In genomic region chr14:80624581-80624980, GRCh38 we compare ENCODE assay signal across 20 cellular contexts.
A peak's percentile ranks its signal among the peaks of the same experiment; 100 is the strongest.
DNase-seq lines count a peak whose midpoint lies in the region; ATAC-seq and TF ChIP-seq lines count a peak whose summit lies in the region.
"Had no signal": no experiment of that assay in that cellular context is flagged by ENCODE, and none has a peak within 500 bp of the region (broad histone marks: within the 10 kb centered on the region; RNA-seq: fewer than 3 reads in every experiment).

No MANE protein-coding gene starts in this region.

- H3K27me3 ChIP-seq in trophoblast cell (ENCODE audit: insufficient read depth, low read length): no peaks in the 10 kb centered on the region
- no peaks in the 10 kb centered on the region for H3K27me3 ChIP-seq in tibial artery
- H3K27me3 ChIP-seq: BLaER1 treated with 17β-estradiol and CSF1 and Interleukin-3, amounts not matched to agents 10 nM and 100 nM had no signal

- no peaks in the 10 kb centered on the region for H3K9me3 ChIP-seq in trophoblast cell (ENCODE audit: insufficient read depth, low read depth, low read length)
- no peaks in the 10 kb centered on the region for H3K9me3 ChIP-seq in tibial artery

- H2AFZ ChIP-seq in trophoblast cell (ENCODE audit: insufficient read depth, low read length, poor library complexity): no peak overlapping the region

- H2BK5ac ChIP-seq in trophoblast cell (ENCODE audit: low read depth, low read length, poor library complexity): no peak overlapping the region

- H3K27me3 Mint-ChIP-seq in HFFc6 (ENCODE audit: insufficient read depth): no peaks in the 10 kb centered on the region
- H3K27me3 Mint-ChIP-seq: B cell; CD4-positive, CD25-positive, alpha-beta regulatory T cell; CD8-positive, alpha-beta memory T cell had no signal

- peaks cover 13% of the 10 kb centered on the region; the same call in 1 of the 2 replicates for H3K9me3 Mint-ChIP-seq in HFFc6

- H2AK5ac ChIP-seq in trophoblast cell (ENCODE audit: low read length): no peak overlapping the region

- no peak overlapping the region for H4K8ac ChIP-seq in trophoblast cell (ENCODE audit: low read depth, low read length)

- H3K4me1 Mint-ChIP-seq in HFFc6 (ENCODE audit: low read depth): peaks cover 68% of the 10 kb centered on the region
- H3K4me1 Mint-ChIP-seq: B cell; CD8-positive, alpha-beta memory T cell had no signal

- no peak for TF ChIP-seq CTCF in HFFc6 (IDR thresholded peaks at IDR 0.05)
- TF ChIP-seq CTCF in choroid plexus epithelial cell (conservative IDR thresholded peaks at IDR 0.05; ENCODE audit: low read depth, low read length): no peak
- no peak for TF ChIP-seq CTCF in tibial artery (IDR thresholded peaks at IDR 0.05)

- no peak overlapping the region for H3K23ac ChIP-seq in trophoblast cell (ENCODE audit: low read length)

- no peak overlapping the region for H2BK120ac ChIP-seq in trophoblast cell (ENCODE audit: insufficient read depth, low read length, poor library complexity)

- no peak overlapping the region for H3K14ac ChIP-seq in trophoblast cell (ENCODE audit: low read length)

- intact Hi-C loops in tibial artery (cut with DNase I; ENCODE audit: low total_unique reads): no loop called here

- H2BK12ac ChIP-seq in trophoblast cell (ENCODE audit: low read length): no peak overlapping the region

- H3K4me1 ChIP-seq in trophoblast cell (ENCODE audit: control insufficient read depth in 1 of 2, insufficient read depth in 2 of 2, low read length in 2 of 2) (no peaks in the 10 kb centered on the region), tibial artery (no peaks in the 10 kb centered on the region)

- no peak overlapping the region for H4K12ac ChIP-seq in trophoblast cell (ENCODE audit: low read depth, low read length)

- H3K18ac ChIP-seq in trophoblast cell (ENCODE audit: low read length): no peak overlapping the region

- H3K4me3 ChIP-seq in choroid plexus epithelial cell (ENCODE audit: low read depth, low read length) (no peak overlapping the region), trophoblast cell (ENCODE audit: low read depth, low read length) (no peak overlapping the region), tibial artery (no peak overlapping the region)
- H3K4me3 ChIP-seq: BLaER1 treated with 17β-estradiol and CSF1 and Interleukin-3, amounts not matched to agents 10 nM and 100 nM; K562 had no signal

- ATAC-seq in GM21717 (IDR thresholded peaks at IDR 0.05; ENCODE audit: unreplicated experiment): no peak
- ATAC-seq: K562 had no signal

- no peak overlapping the region for H4K91ac ChIP-seq in trophoblast cell (ENCODE audit: low read depth, low read length)

- peak overlapping the region; percentile 4 for H3K27ac Mint-ChIP-seq in HFFc6
- H3K27ac Mint-ChIP-seq: B cell; CD4-positive, CD25-positive, alpha-beta regulatory T cell; H9 had no signal

- no peak overlapping the region for H3K27ac ChIP-seq in trophoblast cell (ENCODE audit: low read depth, low read length)
- no peak overlapping the region for H3K27ac ChIP-seq in tibial artery
- H3K27ac ChIP-seq: BLaER1 treated with 17β-estradiol and CSF1 and Interleukin-3, amounts not matched to agents 10 nM and 100 nM had no signal

- no peak overlapping the region for H3K9ac ChIP-seq in trophoblast cell (ENCODE audit: low read length)
- H3K9ac ChIP-seq: BLaER1 treated with 17β-estradiol and CSF1 and Interleukin-3, amounts not matched to agents 10 nM and 100 nM had no signal

- no peaks in the 10 kb centered on the region for H3K79me1 ChIP-seq in trophoblast cell (ENCODE audit: low read length)

- no peaks in the 10 kb centered on the region for H3K36me3 ChIP-seq in trophoblast cell (ENCODE audit: control insufficient read depth in 1 of 2, insufficient read depth in 2 of 2, low read length in 2 of 2)
- no peaks in the 10 kb centered on the region for H3K36me3 ChIP-seq in tibial artery
- H3K36me3 ChIP-seq: BLaER1 treated with 17β-estradiol and CSF1 and Interleukin-3, amounts not matched to agents 10 nM and 100 nM had no signal

- H3K4ac ChIP-seq in trophoblast cell (ENCODE audit: low read depth, low read length): no peak overlapping the region

- H3K36me3 Mint-ChIP-seq in HFFc6 (ENCODE audit: low read depth): peaks cover 15% of the 10 kb centered on the region
- H3K36me3 Mint-ChIP-seq: CD4-positive, CD25-positive, alpha-beta regulatory T cell had no signal

- H3K79me2 ChIP-seq in trophoblast cell (ENCODE audit: control insufficient read depth, insufficient read depth, low read length, poor library complexity): no peaks in the 10 kb centered on the region

- DNase-seq in EH (ENCODE audit: low read depth) (peak; percentile 58), HFFc6 (peak; percentile 60), choroid plexus epithelial cell (ENCODE audit: low read depth) (peak; percentile 40), trophoblast cell (peak; percentile 24 to 86), NCI-H526 treated with DMSO at 0.1 percent for 48 hours (lab: John Stamatoyannopoulos, UW) (no peak), tibial artery (no peak), NCI-H524 (lab: John Stamatoyannopoulos, UW) (no peak)
- DNase-seq: 8988T; CD4-positive, CD25-positive, alpha-beta regulatory T cell; CD8-positive, alpha-beta memory T cell; COR-L47; DMS 273 treated with DMSO at 0.1 percent for 48 hours; DMS53; DND-41; GDM1; H9 had no signal

- H3K4me2 ChIP-seq in trophoblast cell (ENCODE audit: low read length): no peak overlapping the region
- H3K4me2 ChIP-seq: BLaER1 treated with 17β-estradiol and CSF1 and Interleukin-3, amounts not matched to agents 10 nM and 100 nM had no signal

- no CpG with 5 or more reads among the region's 1 CpG for WGBS in trophoblast cell (ENCODE audit: extremely low coverage, insufficient coverage, insufficient read length)

- no peak overlapping the region for H3K4me3 Mint-ChIP-seq in HFFc6
- H3K4me3 Mint-ChIP-seq: B cell; CD4-positive, CD25-positive, alpha-beta regulatory T cell; CD8-positive, alpha-beta memory T cell; H9 had no signal

Comparison
In these comparisons a context has a peak if more than half of its experiments do, and no peak if none do; other contexts are left out.
1. DNase-seq: peak in EH (single experiment), HFFc6 (single experiment), choroid plexus epithelial cell (single experiment) and trophoblast cell (2 of 2); none in NCI-H526 treated with DMSO at 0.1 percent for 48 hours (single experiment), tibial artery (0 of 2) and NCI-H524 (0 of 2).